30 cellular contexts compared by ENCODE assay signal in the genomic region with DNA sequence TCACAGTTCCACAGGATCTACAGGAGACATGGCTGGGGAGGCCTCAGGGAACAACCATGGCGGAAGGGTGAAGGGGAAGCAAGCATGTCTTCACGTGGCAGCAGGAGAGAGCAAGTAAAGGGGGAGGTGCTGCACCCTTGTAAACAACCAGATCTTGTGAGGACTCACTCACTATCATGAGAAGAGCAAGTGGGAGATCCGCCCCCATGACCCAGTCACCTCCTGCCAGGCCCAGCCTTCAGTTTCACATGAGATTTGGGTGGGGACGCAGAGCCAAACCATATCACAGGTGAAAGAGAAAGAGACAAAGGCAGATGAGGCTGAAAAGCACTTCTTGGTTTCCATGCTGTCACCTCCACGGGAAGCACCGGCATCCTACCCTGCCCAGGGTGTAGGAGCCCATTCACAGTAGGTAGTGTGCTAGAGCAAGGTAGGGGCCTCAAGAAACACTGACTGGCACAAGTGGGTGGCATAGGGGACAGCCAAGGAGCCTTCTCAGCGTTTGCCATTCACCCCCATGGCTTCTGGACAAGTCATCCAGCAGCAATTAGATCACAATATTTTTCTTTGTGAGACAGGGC. TPM values are rescaled to one million over a fixed set of nuclear protein-coding genes. Genes with fewer than 3 reads are reported as not detected.
DNase-seq lines count a peak whose midpoint lies in the region; ATAC-seq, FAIRE-seq and TF ChIP-seq lines count a peak whose summit lies in the region.
"Had no signal": no experiment of that assay in that cellular context is flagged by ENCODE, and none has a peak within 500 bp of the region (broad histone marks: within the 10 kb centered on the region; RNA-seq: fewer than 3 reads in every experiment).

No MANE protein-coding gene starts in this region.

- no TSS peak for BruUV-seq in HepG2 (replicated peaks; lab: Mats Ljungman, UMichigan)

- H3K27ac ChIP-seq in HepG2 (ENCODE audit: extremely low read length, insufficient read depth, low read length) (no peak overlapping the region), right lobe of liver (no peak overlapping the region)
- H3K27ac ChIP-seq: A549, cardiac muscle cell, parathyroid adenoma had no signal

- no peaks in the 10 kb centered on the region for H3K27me3 Mint-ChIP-seq in activated CD4-positive, alpha-beta T cell treated with anti-CD3 and anti-CD28 coated beads, Interleukin-2, amount 10 ng/mL, durations not matched to agents 24 days and 14 days
- H3K27me3 Mint-ChIP-seq in stimulated activated memory B cell treated with anti-CD40 and anti-IgM and Interleukin-4, amounts not matched to agents 10 μg/mL and 1 μg/mL and 100 μg/mL, for 72 hours: no peaks in the 10 kb centered on the region
- H3K27me3 Mint-ChIP-seq: activated naive CD8-positive, alpha-beta T cell treated with anti-CD3 and anti-CD28 coated beads, Interleukin-2, amount 10 ng/mL, durations not matched to agents 7 days and 5 days; CD4-positive, CD25-positive, alpha-beta regulatory T cell; memory B cell had no signal

- H3K4me3 Mint-ChIP-seq in activated CD4-positive, alpha-beta T cell treated with anti-CD3 and anti-CD28 coated beads, Interleukin-2, amount 10 ng/mL, durations not matched to agents 24 days and 14 days: no peak overlapping the region
- H3K4me3 Mint-ChIP-seq in stimulated activated memory B cell treated with anti-CD40 and anti-IgM and Interleukin-4, amounts not matched to agents 10 μg/mL and 1 μg/mL and 100 μg/mL, for 72 hours: no peak overlapping the region
- H3K4me3 Mint-ChIP-seq: activated naive CD8-positive, alpha-beta T cell treated with anti-CD3 and anti-CD28 coated beads, Interleukin-2, amount 10 ng/mL, durations not matched to agents 7 days and 5 days; CD4-positive, CD25-positive, alpha-beta regulatory T cell; memory B cell had no signal

- in situ Hi-C loops in HepG2 (cut with HindIII; ENCODE audit: extremely low pct_ligation_motif_present, low pct_unique_long_range_greater_than_20kb) (no loop called here), SK-MEL-5 (cut with HindIII; ENCODE audit: low pct_unique_long_range_greater_than_20kb, low sequenced_read_pairs) (no loop called here)

- TF ChIP-seq EP300 in HepG2 (IDR thresholded peaks at IDR 0.05; ENCODE audit: low read depth in 2 of 2, low read length in 2 of 2): no peak
- TF ChIP-seq EP300 in HepG2 (CRISPR knock-in tag; IDR thresholded peaks at IDR 0.05; ENCODE audit: borderline replicate concordance): no peak

- peaks cover 45% of the 10 kb centered on the region for H3K4me1 Mint-ChIP-seq in activated CD4-positive, alpha-beta T cell treated with anti-CD3 and anti-CD28 coated beads, Interleukin-2, amount 10 ng/mL, durations not matched to agents 24 days and 14 days
- no peaks in the 10 kb centered on the region for H3K4me1 Mint-ChIP-seq in stimulated activated memory B cell treated with anti-CD40 and anti-IgM and Interleukin-4, amounts not matched to agents 10 μg/mL and 1 μg/mL and 100 μg/mL, for 72 hours

- H3K4me3 ChIP-seq in HepG2 (replicated peaks in 1 of 3; ENCODE audit: insufficient read depth in 1 of 3, low read depth in 2 of 3, low read length in 3 of 3): no peak overlapping the region
- no peak overlapping the region for H3K4me3 ChIP-seq in right lobe of liver
- H3K4me3 ChIP-seq: A549, ascending aorta, cardiac muscle cell, tibial artery had no signal

- H3K36me3 Mint-ChIP-seq in activated CD4-positive, alpha-beta T cell treated with anti-CD3 and anti-CD28 coated beads, Interleukin-2, amount 10 ng/mL, durations not matched to agents 24 days and 14 days (ENCODE audit: low read depth): peaks cover 71% of the 10 kb centered on the region
- H3K36me3 Mint-ChIP-seq in stimulated activated memory B cell treated with anti-CD40 and anti-IgM and Interleukin-4, amounts not matched to agents 10 μg/mL and 1 μg/mL and 100 μg/mL, for 72 hours: peaks cover 70% of the 10 kb centered on the region

- H3K27me3 ChIP-seq in HepG2 (ENCODE audit: control insufficient read depth in 1 of 2, insufficient read depth in 2 of 2, low read length in 2 of 2) (no peaks in the 10 kb centered on the region), right lobe of liver (no peaks in the 10 kb centered on the region)
- H3K27me3 ChIP-seq: ascending aorta, cardiac muscle cell, tibial artery had no signal

- no peak overlapping the region for H3K9ac ChIP-seq in HepG2 (ENCODE audit: insufficient read depth, low read depth, low read length)
- H3K9ac ChIP-seq: parathyroid adenoma had no signal

- ATAC-seq in HepG2 (no peak), right lobe of liver (no peak)
- no peak for ATAC-seq in stimulated activated memory B cell treated with anti-CD40 and anti-IgM and Interleukin-4, amounts not matched to agents 10 μg/mL and 1 μg/mL and 100 μg/mL, for 72 hours
- ATAC-seq: A549 had no signal

- no peaks in the 10 kb centered on the region for H3K9me3 Mint-ChIP-seq in activated CD4-positive, alpha-beta T cell treated with anti-CD3 and anti-CD28 coated beads, Interleukin-2, amount 10 ng/mL, durations not matched to agents 24 days and 14 days
- no peaks in the 10 kb centered on the region for H3K9me3 Mint-ChIP-seq in stimulated activated memory B cell treated with anti-CD40 and anti-IgM and Interleukin-4, amounts not matched to agents 10 μg/mL and 1 μg/mL and 100 μg/mL, for 72 hours
- H3K9me3 Mint-ChIP-seq: activated naive CD8-positive, alpha-beta T cell treated with anti-CD3 and anti-CD28 coated beads, Interleukin-2, amount 10 ng/mL, durations not matched to agents 7 days and 5 days; CD4-positive, CD25-positive, alpha-beta regulatory T cell; memory B cell had no signal

- no peak overlapping the region for H3K4me2 ChIP-seq in HepG2 (ENCODE audit: low read depth, low read length)
- H3K4me2 ChIP-seq: A549 had no signal

- peak; percentile 75 for DNase-seq in activated CD4-positive, alpha-beta T cell treated with anti-CD3 and anti-CD28 coated beads, Interleukin-2, amount 10 ng/mL, durations not matched to agents 24 days and 14 days
- no peak for DNase-seq in activated CD4-positive, alpha-beta T cell treated with anti-CD3 and anti-CD28 coated beads, Interleukin-2, amount 50 U/mL, for 1 hour
- DNase-seq in HepG2 (ENCODE audit: low spot score) (no peak), right lobe of liver (no peak), SK-MEL-5 (ENCODE audit: low read depth, low spot score) (peak; percentile 21), foreskin melanocyte (peak; percentile 34), ecto neural progenitor cell (ENCODE audit: low spot score) (no peak)
- DNase-seq: activated CD8-positive, alpha-beta memory T cell treated with anti-CD3 and anti-CD28 coated beads for 24 hours; activated naive CD8-positive, alpha-beta T cell treated with anti-CD3 and anti-CD28 coated beads, Interleukin-2, amount 10 ng/mL, durations not matched to agents 7 days and 5 days; DMS79 treated with DMSO at 0.1 percent for 48 hours; effector CD4-positive, alpha-beta T cell; GDM1; HCEC 1CT; NCI-H146; NCI-H2107; NCI-H345; NCI-H69; SIG-M5; small intestine; stimulated activated CD8-positive, alpha-beta memory T cell treated with anti-CD3 and anti-CD28 coated beads, Interleukin-4, amount 100 ng/mL, for 48 hours; tibial artery had no signal

- intact Hi-C loops in activated CD4-positive, alpha-beta T cell treated with anti-CD3 and anti-CD28 coated beads, Interleukin-2, amount 10 ng/mL, durations not matched to agents 24 days and 14 days (cut with micrococcal nuclease): no loop called here
- intact Hi-C loops in HepG2 (cut with micrococcal nuclease; ENCODE audit: unreplicated experiment): no loop called here
- intact Hi-C loops in right lobe of liver (cut with DNase I): no loop called here

- H4K20me1 ChIP-seq in HepG2 (ENCODE audit: insufficient read depth, low read length): 0 out of 2 replicates have a peak, but pooled peaks cover 6% of the 10 kb centered on the region

- H3K9me3 ChIP-seq in HepG2 (ENCODE audit: low read length) (no peaks in the 10 kb centered on the region), right lobe of liver (no peaks in the 10 kb centered on the region)
- H3K9me3 ChIP-seq: A549, ascending aorta, tibial artery had no signal

- POLR2A ChIA-PET in HepG2 (lab: Yijun Ruan, JAX): no interaction called here

- TF ChIP-seq CTCF in HepG2 (CRISPR knock-in tag; IDR thresholded peaks at IDR 0.05) (no peak), right lobe of liver (IDR thresholded peaks at IDR 0.05) (no peak)

- H3K4me1 ChIP-seq in HepG2 (ENCODE audit: insufficient read depth, low read length): peaks cover 24% of the 10 kb centered on the region
- peaks cover 0 to 10% (median 3%) of the 10 kb centered on the region in 4 donors for H3K4me1 ChIP-seq in right lobe of liver
- H3K4me1 ChIP-seq: A549, parathyroid adenoma had no signal

- peaks cover 34 to 83% of the 10 kb centered on the region in 2 experiments for H3K36me3 ChIP-seq in HepG2 (replicated peaks in 1 of 2; ENCODE audit: control insufficient read depth in 1 of 2, insufficient read depth in 2 of 2, low read length in 2 of 2)
- H3K36me3 ChIP-seq in right lobe of liver: peaks cover 3 to 69% (median 6%) of the 10 kb centered on the region in 4 donors

- no peak for FAIRE-seq in HepG2 (lab: Jason Lieb, UNC)
- FAIRE-seq: A549, colon, RCC 7860, small intestine had no signal

- H3K27ac Mint-ChIP-seq in activated CD4-positive, alpha-beta T cell treated with anti-CD3 and anti-CD28 coated beads, Interleukin-2, amount 10 ng/mL, durations not matched to agents 24 days and 14 days: peak overlapping the region; percentile 43
- no peak overlapping the region for H3K27ac Mint-ChIP-seq in stimulated activated memory B cell treated with anti-CD40 and anti-IgM and Interleukin-4, amounts not matched to agents 10 μg/mL and 1 μg/mL and 100 μg/mL, for 72 hours
- H3K27ac Mint-ChIP-seq: activated naive CD8-positive, alpha-beta T cell treated with anti-CD3 and anti-CD28 coated beads, Interleukin-2, amount 10 ng/mL, durations not matched to agents 7 days and 5 days; memory B cell had no signal

- H2AFZ ChIP-seq in HepG2 (ENCODE audit: low read length): no peak overlapping the region
- H2AFZ ChIP-seq: parathyroid adenoma had no signal

- CTCF ChIA-PET in HepG2 (lab: Yijun Ruan, JAX; ENCODE audit: low intra/inter-chr PET ratio, low total read pairs): no interaction called here

- H3K79me2 ChIP-seq in HepG2 (ENCODE audit: insufficient read depth, low read length): no peaks in the 10 kb centered on the region

- TF ChIP-seq RAD21 in HepG2 (CRISPR knock-in tag; IDR thresholded peaks at IDR 0.05): no peak

- 93% methylated on average over 7 of the region's 7 CpGs for WGBS in HepG2 (ENCODE audit: low lambda C conversion rate)
- 82% methylated on average over 5 of the region's 7 CpGs for WGBS in right lobe of liver (ENCODE audit: insufficient coverage, low coverage, low lambda C conversion rate, missing lambda C conversion rate)

- TF ChIP-seq POLR2A in HepG2 (IDR thresholded peaks at IDR 0.05; ENCODE audit: insufficient read depth in 1 of 2, low read depth in 2 of 2, low read length in 2 of 2) (no peak), right lobe of liver (IDR thresholded peaks at IDR 0.05) (no peak)

RNA-seq across cellular contexts. Expression of gene NARF, which starts 6.6 kb away (rescaled TPM):
- 99.7 and 101 TPM in 2 replicates for total RNA-seq in activated CD4-positive, alpha-beta T cell treated with anti-CD3 and anti-CD28 coated beads, Interleukin-2, amount 10 ng/mL, durations not matched to agents 24 days and 14 days
- 61.1 and 69.8 TPM in 2 replicates for total RNA-seq in HepG2 (2016; rRNA removed; fragmentation: Illumina TruSeq; extraction: Trizol)
- total RNA-seq in HepG2 (2016; cell fraction: cytosol; rRNA removed; fragmentation: Illumina TruSeq; extraction: Trizol; ENCODE audit: low read depth): 34.2 and 37.8 TPM in 2 replicates
- 63.6 and 70.0 TPM in 2 replicates for total RNA-seq in HepG2 (2016; cell fraction: insoluble cytoplasmic fraction; rRNA removed; fragmentation: Illumina TruSeq; extraction: Trizol)
- 62.0 and 64.0 TPM in 2 replicates for total RNA-seq in HepG2 (2016; cell fraction: membrane; rRNA removed; fragmentation: Illumina TruSeq; extraction: Trizol)
- 32.3 and 41.4 TPM in 2 replicates for total RNA-seq in HepG2 (2016; cell fraction: nucleus; rRNA removed; fragmentation: Illumina TruSeq; extraction: Trizol)
- polyA plus RNA-seq in HepG2 (2011; rRNA removed): 137 and 144 TPM in 2 replicates
- 155 and 177 TPM in 2 replicates for polyA plus RNA-seq in HepG2 (2011; cell fraction: cytosol; rRNA removed)
- polyA plus RNA-seq in HepG2 (2011; cell fraction: nucleus; rRNA removed): 165 and 174 TPM in 2 replicates
- polyA plus RNA-seq in HepG2 (2012): 79.6 and 111 TPM in 2 replicates
- polyA plus RNA-seq in HepG2 (2016; cell fraction: cytosol; fragmentation: Illumina TruSeq; extraction: Trizol; ENCODE audit: low read depth): 46.7 and 48.3 TPM in 2 replicates
- polyA plus RNA-seq in HepG2 (2016; cell fraction: insoluble cytoplasmic fraction; fragmentation: Illumina TruSeq; extraction: Trizol; ENCODE audit: low read depth): 78.0 and 81.9 TPM in 2 replicates
- polyA plus RNA-seq in HepG2 (2016; cell fraction: membrane; fragmentation: Illumina TruSeq; extraction: Trizol; ENCODE audit: low read depth): 47.5 and 59.5 TPM in 2 replicates
- polyA plus RNA-seq in HepG2 (2016; cell fraction: nucleus; fragmentation: Illumina TruSeq; extraction: Trizol; ENCODE audit: insufficient read depth, low read depth): 89.0 and 97.4 TPM in 2 replicates
- polyA minus RNA-seq in HepG2 (2011; rRNA and poly(A)+ RNA removed; ENCODE audit: low replicate concordance): 42.5 and 59.2 TPM in 2 replicates
- polyA minus RNA-seq in HepG2 (2011; cell fraction: cytosol; rRNA and poly(A)+ RNA removed): 31.3 and 38.9 TPM in 2 replicates
- polyA minus RNA-seq in HepG2 (2011; cell fraction: nucleus; rRNA and poly(A)+ RNA removed): 31.5 and 44.4 TPM in 2 replicates
- 10 to 100 TPM in 5 of 6 experiments, 1 to 10 TPM in 1; 9.3 to 48.6 (median 21.8) TPM for total RNA-seq in right lobe of liver
- total RNA-seq in SK-MEL-5 (2014; rRNA removed; shearing (Covaris generic)): 49.9 and 55.4 TPM in 2 replicates
- polyA plus RNA-seq in SK-MEL-5 (2015; cell fraction: cytosol; rRNA removed): 32.5 and 39.6 TPM in 2 replicates
- polyA plus RNA-seq in SK-MEL-5 (2015; cell fraction: nucleus; rRNA removed): 109 and 116 TPM in 2 replicates

RNA-seq across cellular contexts. Expression of gene CYBC1, which starts 14.6 kb away (rescaled TPM):
- total RNA-seq in activated CD4-positive, alpha-beta T cell treated with anti-CD3 and anti-CD28 coated beads, Interleukin-2, amount 10 ng/mL, durations not matched to agents 24 days and 14 days: 256 and 268 TPM in 2 replicates
- total RNA-seq in HepG2 (2016; rRNA removed; fragmentation: Illumina TruSeq; extraction: Trizol) (27.1 and 43.4 TPM in 2 replicates), right lobe of liver (10 to 100 TPM; 29.4 to 82.4 (median 46.4) TPM)
- 72.9 and 78.4 TPM in 2 replicates for total RNA-seq in HepG2 (2016; cell fraction: cytosol; rRNA removed; fragmentation: Illumina TruSeq; extraction: Trizol; ENCODE audit: low read depth)
- total RNA-seq in HepG2 (2016; cell fraction: insoluble cytoplasmic fraction; rRNA removed; fragmentation: Illumina TruSeq; extraction: Trizol): 23.7 and 43.2 TPM in 2 replicates
- total RNA-seq in HepG2 (2016; cell fraction: membrane; rRNA removed; fragmentation: Illumina TruSeq; extraction: Trizol): 74.7 and 83.2 TPM in 2 replicates
- 38.5 and 40.4 TPM in 2 replicates for total RNA-seq in HepG2 (2016; cell fraction: nucleus; rRNA removed; fragmentation: Illumina TruSeq; extraction: Trizol)
- 44.1 and 56.8 TPM in 2 replicates for polyA plus RNA-seq in HepG2 (2011; rRNA removed)
- 43.1 and 61.0 TPM in 2 replicates for polyA plus RNA-seq in HepG2 (2011; cell fraction: cytosol; rRNA removed)
- 170 and 187 TPM in 2 replicates for polyA plus RNA-seq in HepG2 (2011; cell fraction: nucleus; rRNA removed)
- polyA plus RNA-seq in HepG2 (2012): 22.9 and 33.5 TPM in 2 replicates
- polyA plus RNA-seq in HepG2 (2016; cell fraction: cytosol; fragmentation: Illumina TruSeq; extraction: Trizol; ENCODE audit: low read depth): 7.9 and 8.6 TPM in 2 replicates
- polyA plus RNA-seq in HepG2 (2016; cell fraction: insoluble cytoplasmic fraction; fragmentation: Illumina TruSeq; extraction: Trizol; ENCODE audit: low read depth): 17.6 and 23.7 TPM in 2 replicates
- polyA plus RNA-seq in HepG2 (2016; cell fraction: membrane; fragmentation: Illumina TruSeq; extraction: Trizol; ENCODE audit: low read depth): 13.1 and 13.7 TPM in 2 replicates
- polyA plus RNA-seq in HepG2 (2016; cell fraction: nucleus; fragmentation: Illumina TruSeq; extraction: Trizol; ENCODE audit: insufficient read depth, low read depth): 99.7 and 100 TPM in 2 replicates
- 44.8 and 70.0 TPM in 2 replicates for polyA minus RNA-seq in HepG2 (2011; rRNA and poly(A)+ RNA removed; ENCODE audit: low replicate concordance)
- polyA minus RNA-seq in HepG2 (2011; cell fraction: cytosol; rRNA and poly(A)+ RNA removed): 34.6 and 36.4 TPM in 2 replicates
- polyA minus RNA-seq in HepG2 (2011; cell fraction: nucleus; rRNA and poly(A)+ RNA removed): 46.0 and 49.1 TPM in 2 replicates
- 27.3 and 30.3 TPM in 2 replicates for total RNA-seq in SK-MEL-5 (2014; rRNA removed; shearing (Covaris generic))
- 63.5 and 67.0 TPM in 2 replicates for polyA plus RNA-seq in SK-MEL-5 (2015; cell fraction: cytosol; rRNA removed)
- polyA plus RNA-seq in SK-MEL-5 (2015; cell fraction: nucleus; rRNA removed): 176 and 209 TPM in 2 replicates

RNA-seq across cellular contexts. Expression of gene OGFOD3, which starts 46.7 kb away (rescaled TPM):
- 26.7 and 33.0 TPM in 2 replicates for total RNA-seq in activated CD4-positive, alpha-beta T cell treated with anti-CD3 and anti-CD28 coated beads, Interleukin-2, amount 10 ng/mL, durations not matched to agents 24 days and 14 days
- total RNA-seq in HepG2 (2016; rRNA removed; fragmentation: Illumina TruSeq; extraction: Trizol) (19.3 and 42.1 TPM in 2 replicates), right lobe of liver (10 to 100 TPM; 13.5 to 23.4 (median 16.2) TPM)
- 44.1 and 48.5 TPM in 2 replicates for total RNA-seq in HepG2 (2016; cell fraction: cytosol; rRNA removed; fragmentation: Illumina TruSeq; extraction: Trizol; ENCODE audit: low read depth)
- 18.4 and 43.0 TPM in 2 replicates for total RNA-seq in HepG2 (2016; cell fraction: insoluble cytoplasmic fraction; rRNA removed; fragmentation: Illumina TruSeq; extraction: Trizol)
- 47.3 and 50.8 TPM in 2 replicates for total RNA-seq in HepG2 (2016; cell fraction: membrane; rRNA removed; fragmentation: Illumina TruSeq; extraction: Trizol)
- total RNA-seq in HepG2 (2016; cell fraction: nucleus; rRNA removed; fragmentation: Illumina TruSeq; extraction: Trizol): 29.1 and 32.9 TPM in 2 replicates
- polyA plus RNA-seq in HepG2 (2011; rRNA removed): 40.0 and 48.0 TPM in 2 replicates
- 45.1 and 55.2 TPM in 2 replicates for polyA plus RNA-seq in HepG2 (2011; cell fraction: cytosol; rRNA removed)
- 42.8 and 53.8 TPM in 2 replicates for polyA plus RNA-seq in HepG2 (2011; cell fraction: nucleus; rRNA removed)
- 30.1 and 30.6 TPM in 2 replicates for polyA plus RNA-seq in HepG2 (2012)
- 22.8 and 30.9 TPM in 2 replicates for polyA plus RNA-seq in HepG2 (2016; cell fraction: cytosol; fragmentation: Illumina TruSeq; extraction: Trizol; ENCODE audit: low read depth)
- polyA plus RNA-seq in HepG2 (2016; cell fraction: insoluble cytoplasmic fraction; fragmentation: Illumina TruSeq; extraction: Trizol; ENCODE audit: low read depth): 20.3 and 20.6 TPM in 2 replicates
- 24.3 and 28.8 TPM in 2 replicates for polyA plus RNA-seq in HepG2 (2016; cell fraction: membrane; fragmentation: Illumina TruSeq; extraction: Trizol; ENCODE audit: low read depth)
- 57.8 and 59.9 TPM in 2 replicates for polyA plus RNA-seq in HepG2 (2016; cell fraction: nucleus; fragmentation: Illumina TruSeq; extraction: Trizol; ENCODE audit: insufficient read depth, low read depth)
- polyA minus RNA-seq in HepG2 (2011; rRNA and poly(A)+ RNA removed; ENCODE audit: low replicate concordance): 17.2 and 64.0 TPM in 2 replicates
- polyA minus RNA-seq in HepG2 (2011; cell fraction: cytosol; rRNA and poly(A)+ RNA removed): 31.0 and 31.1 TPM in 2 replicates
- polyA minus RNA-seq in HepG2 (2011; cell fraction: nucleus; rRNA and poly(A)+ RNA removed): 16.2 and 18.9 TPM in 2 replicates
- 29.3 and 30.0 TPM in 2 replicates for total RNA-seq in SK-MEL-5 (2014; rRNA removed; shearing (Covaris generic))
- polyA plus RNA-seq in SK-MEL-5 (2015; cell fraction: cytosol; rRNA removed): 92.7 and 129 TPM in 2 replicates
- 20.1 and 30.9 TPM in 2 replicates for polyA plus RNA-seq in SK-MEL-5 (2015; cell fraction: nucleus; rRNA removed)

RNA-seq across cellular contexts. Expression of gene HEXD, which starts 47.0 kb away (rescaled TPM):
- total RNA-seq in activated CD4-positive, alpha-beta T cell treated with anti-CD3 and anti-CD28 coated beads, Interleukin-2, amount 10 ng/mL, durations not matched to agents 24 days and 14 days: 33.1 and 36.0 TPM in 2 replicates
- total RNA-seq in HepG2 (2016; rRNA removed; fragmentation: Illumina TruSeq; extraction: Trizol) (12.4 and 22.3 TPM in 2 replicates), right lobe of liver (10 to 100 TPM in 5 of 6 experiments, 1 to 10 TPM in 1; 9.6 to 30.4 (median 20.2) TPM)
- 6.5 and 7.4 TPM in 2 replicates for total RNA-seq in HepG2 (2016; cell fraction: cytosol; rRNA removed; fragmentation: Illumina TruSeq; extraction: Trizol; ENCODE audit: low read depth)
- 9.5 and 21.5 TPM in 2 replicates for total RNA-seq in HepG2 (2016; cell fraction: insoluble cytoplasmic fraction; rRNA removed; fragmentation: Illumina TruSeq; extraction: Trizol)
- total RNA-seq in HepG2 (2016; cell fraction: membrane; rRNA removed; fragmentation: Illumina TruSeq; extraction: Trizol): 8.1 and 9.0 TPM in 2 replicates
- total RNA-seq in HepG2 (2016; cell fraction: nucleus; rRNA removed; fragmentation: Illumina TruSeq; extraction: Trizol): 22.1 and 27.5 TPM in 2 replicates
- polyA plus RNA-seq in HepG2 (2011; rRNA removed): 41.8 and 63.2 TPM in 2 replicates
- polyA plus RNA-seq in HepG2 (2011; cell fraction: cytosol; rRNA removed): 20.9 and 28.4 TPM in 2 replicates
- 726 and 860 TPM in 2 replicates for polyA plus RNA-seq in HepG2 (2011; cell fraction: nucleus; rRNA removed)
- polyA plus RNA-seq in HepG2 (2012): 33.2 and 40.0 TPM in 2 replicates
- 5.4 and 7.5 TPM in 2 replicates for polyA plus RNA-seq in HepG2 (2016; cell fraction: cytosol; fragmentation: Illumina TruSeq; extraction: Trizol; ENCODE audit: low read depth)
- polyA plus RNA-seq in HepG2 (2016; cell fraction: insoluble cytoplasmic fraction; fragmentation: Illumina TruSeq; extraction: Trizol; ENCODE audit: low read depth): 16.9 and 19.6 TPM in 2 replicates
- 6.9 and 9.6 TPM in 2 replicates for polyA plus RNA-seq in HepG2 (2016; cell fraction: membrane; fragmentation: Illumina TruSeq; extraction: Trizol; ENCODE audit: low read depth)
- polyA plus RNA-seq in HepG2 (2016; cell fraction: nucleus; fragmentation: Illumina TruSeq; extraction: Trizol; ENCODE audit: insufficient read depth, low read depth): 83.7 and 89.3 TPM in 2 replicates
- polyA minus RNA-seq in HepG2 (2011; rRNA and poly(A)+ RNA removed; ENCODE audit: low replicate concordance): 14.8 and 25.5 TPM in 2 replicates
- 12.8 and 13.5 TPM in 2 replicates for polyA minus RNA-seq in HepG2 (2011; cell fraction: cytosol; rRNA and poly(A)+ RNA removed)
- polyA minus RNA-seq in HepG2 (2011; cell fraction: nucleus; rRNA and poly(A)+ RNA removed): 52.1 and 55.8 TPM in 2 replicates
- 4.4 and 7.9 TPM in 2 replicates for total RNA-seq in SK-MEL-5 (2014; rRNA removed; shearing (Covaris generic))
- polyA plus RNA-seq in SK-MEL-5 (2015; cell fraction: cytosol; rRNA removed): 7.6 and 9.3 TPM in 2 replicates
- 126 and 129 TPM in 2 replicates for polyA plus RNA-seq in SK-MEL-5 (2015; cell fraction: nucleus; rRNA removed)

RNA-seq across cellular contexts. Expression of gene FOXK2, which starts 54.4 kb away (rescaled TPM):
- total RNA-seq in activated CD4-positive, alpha-beta T cell treated with anti-CD3 and anti-CD28 coated beads, Interleukin-2, amount 10 ng/mL, durations not matched to agents 24 days and 14 days: 92.6 and 97.4 TPM in 2 replicates
- total RNA-seq in HepG2 (2016; rRNA removed; fragmentation: Illumina TruSeq; extraction: Trizol) (47.7 and 67.2 TPM in 2 replicates), right lobe of liver (10 to 100 TPM; 14.1 to 20.5 (median 16.1) TPM)
- 118 and 125 TPM in 2 replicates for total RNA-seq in HepG2 (2016; cell fraction: cytosol; rRNA removed; fragmentation: Illumina TruSeq; extraction: Trizol; ENCODE audit: low read depth)
- 39.3 and 64.3 TPM in 2 replicates for total RNA-seq in HepG2 (2016; cell fraction: insoluble cytoplasmic fraction; rRNA removed; fragmentation: Illumina TruSeq; extraction: Trizol)
- total RNA-seq in HepG2 (2016; cell fraction: membrane; rRNA removed; fragmentation: Illumina TruSeq; extraction: Trizol): 103 and 104 TPM in 2 replicates
- 38.8 and 51.8 TPM in 2 replicates for total RNA-seq in HepG2 (2016; cell fraction: nucleus; rRNA removed; fragmentation: Illumina TruSeq; extraction: Trizol)
- 67.1 and 73.1 TPM in 2 replicates for polyA plus RNA-seq in HepG2 (2011; rRNA removed)
- polyA plus RNA-seq in HepG2 (2011; cell fraction: cytosol; rRNA removed): 53.2 and 56.1 TPM in 2 replicates
- 50.7 and 52.2 TPM in 2 replicates for polyA plus RNA-seq in HepG2 (2011; cell fraction: nucleus; rRNA removed)
- 78.2 and 88.0 TPM in 2 replicates for polyA plus RNA-seq in HepG2 (2012)
- 38.6 and 41.3 TPM in 2 replicates for polyA plus RNA-seq in HepG2 (2016; cell fraction: cytosol; fragmentation: Illumina TruSeq; extraction: Trizol; ENCODE audit: low read depth)
- polyA plus RNA-seq in HepG2 (2016; cell fraction: insoluble cytoplasmic fraction; fragmentation: Illumina TruSeq; extraction: Trizol; ENCODE audit: low read depth): 59.9 and 75.2 TPM in 2 replicates
- polyA plus RNA-seq in HepG2 (2016; cell fraction: membrane; fragmentation: Illumina TruSeq; extraction: Trizol; ENCODE audit: low read depth): 80.8 and 99.2 TPM in 2 replicates
- 80.4 and 81.2 TPM in 2 replicates for polyA plus RNA-seq in HepG2 (2016; cell fraction: nucleus; fragmentation: Illumina TruSeq; extraction: Trizol; ENCODE audit: insufficient read depth, low read depth)
- 83.4 and 116 TPM in 2 replicates for polyA minus RNA-seq in HepG2 (2011; rRNA and poly(A)+ RNA removed; ENCODE audit: low replicate concordance)
- polyA minus RNA-seq in HepG2 (2011; cell fraction: cytosol; rRNA and poly(A)+ RNA removed): 74.6 and 79.0 TPM in 2 replicates
- polyA minus RNA-seq in HepG2 (2011; cell fraction: nucleus; rRNA and poly(A)+ RNA removed): 55.5 and 74.1 TPM in 2 replicates
- 33.0 and 33.6 TPM in 2 replicates for total RNA-seq in SK-MEL-5 (2014; rRNA removed; shearing (Covaris generic))
- 47.9 and 52.2 TPM in 2 replicates for polyA plus RNA-seq in SK-MEL-5 (2015; cell fraction: cytosol; rRNA removed)
- polyA plus RNA-seq in SK-MEL-5 (2015; cell fraction: nucleus; rRNA removed): 27.5 and 27.7 TPM in 2 replicates

Comparison
In these comparisons a context has a peak if more than half of its experiments do, and no peak if none do; other contexts are left out.
1. DNase-seq: peak in activated CD4-positive, alpha-beta T cell treated with anti-CD3 and anti-CD28 coated beads, Interleukin-2, amount 10 ng/mL, durations not matched to agents 24 days and 14 days (single experiment), SK-MEL-5 (single experiment) and foreskin melanocyte (single experiment); none in activated CD4-positive, alpha-beta T cell treated with anti-CD3 and anti-CD28 coated beads, Interleukin-2, amount 50 U/mL, for 1 hour (single experiment), HepG2 (single experiment), right lobe of liver (0 of 3) and ecto neural progenitor cell (single experiment).